10 cellular contexts compared by ENCODE assay signal in the genomic region with DNA sequence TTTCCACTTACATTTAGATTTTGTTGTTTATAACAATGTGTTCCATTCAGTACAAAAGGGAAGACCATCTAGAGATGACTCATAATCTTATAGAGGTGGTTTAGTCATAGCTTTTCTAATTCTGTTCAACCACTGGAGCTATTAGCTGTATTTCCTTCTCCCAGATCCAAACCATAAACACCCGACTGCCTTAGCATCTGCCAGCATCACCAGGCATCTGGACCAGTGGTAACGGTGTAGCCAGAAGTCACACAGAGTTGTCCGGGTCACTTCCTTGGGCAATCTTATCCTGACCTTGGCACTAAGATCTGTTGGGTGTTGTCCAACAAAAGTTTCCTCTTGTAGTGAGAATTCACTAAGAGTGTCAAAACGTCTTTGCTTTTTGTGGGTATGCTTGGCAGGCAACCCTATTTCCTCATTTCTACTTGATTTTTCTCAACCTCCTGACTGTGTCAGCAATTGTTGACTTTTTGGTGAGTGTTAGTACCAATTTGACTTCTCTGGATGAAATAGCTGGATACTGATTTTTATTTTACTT.
DNase-seq lines count a peak whose midpoint lies in the region; ATAC-seq, FAIRE-seq and TF ChIP-seq lines count a peak whose summit lies in the region.
"Had no signal": no experiment of that assay in that cellular context is flagged by ENCODE, and none has a peak within 500 bp of the region (broad histone marks: within the 10 kb centered on the region; RNA-seq: fewer than 3 reads in every experiment).

No MANE protein-coding gene starts in this region.

- FAIRE-seq in urothelium cell line (lab: Jason Lieb, UNC) = no peak

- H3K27me3 Mint-ChIP-seq in T-helper 2 cell treated with Interferon-gamma antibody and Interleukin-4, amounts not matched to agents 5 μg/mL and 100 μg/mL, for 36 hours (ENCODE audit: low read depth) = no peaks in the 10 kb centered on the region
- H3K27me3 Mint-ChIP-seq in chondrocyte (ENCODE audit: low read depth) = no peaks in the 10 kb centered on the region

- no peaks in the 10 kb centered on the region for H3K9me3 Mint-ChIP-seq in T-helper 2 cell treated with Interferon-gamma antibody and Interleukin-4, amounts not matched to agents 5 μg/mL and 100 μg/mL, for 36 hours
- H3K9me3 Mint-ChIP-seq in chondrocyte (ENCODE audit: low read depth) = no peaks in the 10 kb centered on the region

- H3K36me3 Mint-ChIP-seq in T-helper 2 cell treated with Interferon-gamma antibody and Interleukin-4, amounts not matched to agents 5 μg/mL and 100 μg/mL, for 36 hours (ENCODE audit: low read depth) = peaks cover 6% of the 10 kb centered on the region
- no peaks in the 10 kb centered on the region for H3K36me3 Mint-ChIP-seq in chondrocyte (ENCODE audit: low read depth)

- peak overlapping the region; percentile 32 for H3K27ac Mint-ChIP-seq in T-helper 2 cell treated with Interferon-gamma antibody and Interleukin-4, amounts not matched to agents 5 μg/mL and 100 μg/mL, for 36 hours
- H3K27ac Mint-ChIP-seq in chondrocyte (ENCODE audit: unreplicated experiment) = no peak overlapping the region

- no peak overlapping the region for H3K4me3 Mint-ChIP-seq in T-helper 2 cell treated with Interferon-gamma antibody and Interleukin-4, amounts not matched to agents 5 μg/mL and 100 μg/mL, for 36 hours
- no peak overlapping the region for H3K4me3 Mint-ChIP-seq in chondrocyte (ENCODE audit: unreplicated experiment)

- DNase-seq in left ventricle myocardium superior (no peak), cardiac septum (ENCODE audit: low spot score) (no peak), fibroblast of pulmonary artery (ENCODE audit: low read depth) (peak; percentile 93), urothelium cell line (ENCODE audit: low spot score) (peak; percentile 7), NCI-H2081 (lab: John Stamatoyannopoulos, UW) (no peak), chondrocyte (ENCODE audit: low spot score) (no peak), COR-L47 (lab: John Stamatoyannopoulos, UW) (no peak)
- peak; percentile 8 for DNase-seq in T-helper 2 cell treated with Interferon-gamma antibody and Interleukin-4, amounts not matched to agents 5 μg/mL and 100 μg/mL, for 36 hours (ENCODE audit: low spot score)
- DNase-seq: cerebellar nuclear complex, Karpas-422 had no signal

- H3K4me3 ChIP-seq in fibroblast of pulmonary artery (replicated peaks; ENCODE audit: low read depth, low read length) = no peak overlapping the region

- TF ChIP-seq CTCF in fibroblast of pulmonary artery (IDR thresholded peaks at IDR 0.05; ENCODE audit: low read length, missing control alignments) (no peak), chondrocyte (IDR thresholded peaks at IDR 0.05) (no peak)

- peak; percentile 20 for ATAC-seq in left ventricle myocardium superior

- peaks cover 10% of the 10 kb centered on the region for H3K4me1 Mint-ChIP-seq in T-helper 2 cell treated with Interferon-gamma antibody and Interleukin-4, amounts not matched to agents 5 μg/mL and 100 μg/mL, for 36 hours (ENCODE audit: low read depth)
- peaks cover 15% of the 10 kb centered on the region for H3K4me1 Mint-ChIP-seq in chondrocyte (ENCODE audit: low read depth)

- intact Hi-C loops in left ventricle myocardium superior (cut with micrococcal nuclease) = no loop called here
- intact Hi-C loops in cardiac septum (cut with DNase I) = no loop called here

Comparison
In these comparisons a context has a peak if more than half of its experiments do, and no peak if none do; other contexts are left out.
1. DNase-seq: peak in T-helper 2 cell treated with Interferon-gamma antibody and Interleukin-4, amounts not matched to agents 5 μg/mL and 100 μg/mL, for 36 hours (single experiment), fibroblast of pulmonary artery (single experiment) and urothelium cell line (single experiment); none in left ventricle myocardium superior (single experiment), cardiac septum (single experiment), NCI-H2081 (0 of 2), chondrocyte (single experiment) and COR-L47 (single experiment).